8 cellular contexts compared by ENCODE assay signal in genomic region chr1:36150296-36151132, GRCh38. TPM values are rescaled to one million over a fixed set of nuclear protein-coding genes. Genes with fewer than 3 reads are reported as not detected.
DNase-seq lines count a peak whose midpoint lies in the region; ATAC-seq and TF ChIP-seq lines count a peak whose summit lies in the region.

No MANE protein-coding gene starts in this region.

- peak overlapping the region; percentile 68 for H3K9ac ChIP-seq in BLaER1

- H4K20me1 ChIP-seq in BLaER1, result 0 out of 2 replicates have a peak, but pooled peaks cover 10% of the 10 kb centered on the region

- intact Hi-C loops in lower lobe of right lung (cut with DNase I), result no loop called here

- peak; percentile 82 for DNase-seq in NCI-H748 (lab: John Stamatoyannopoulos, UW; ENCODE audit: unreplicated experiment)
- peak; percentile 78 to 85 for DNase-seq in activated CD4-positive, alpha-beta T cell treated with anti-CD3 and anti-CD28 coated beads, Interleukin-2, amount 50 U/mL, for 48 hours
- peak; percentile 91 for DNase-seq in ecto neural progenitor cell (ENCODE audit: low spot score)
- peak; percentile 95 for DNase-seq in lower lobe of right lung
- DNase-seq in stimulated activated CD4-positive, alpha-beta T cell treated with anti-CD3 and anti-CD28 coated beads, TNF-alpha, amount 100 ng/mL, for 48 hours (ENCODE audit: low read depth in 3 of 3), result peak; percentile 59 to 68 (median 66)

- H3K27ac ChIP-seq in BLaER1 (peak overlapping the region; percentile 77), lower lobe of right lung (peak overlapping the region; percentile 98)

- ATAC-seq in GM19351 (IDR thresholded peaks at IDR 0.05; ENCODE audit: unreplicated experiment) (peak; percentile 49), HG03558 (IDR thresholded peaks at IDR 0.05; ENCODE audit: extremely low read depth, unreplicated experiment) (peak; percentile 33), lower lobe of right lung (peak; percentile 86 to 88)

- H3K4me3 ChIP-seq in BLaER1, result peak overlapping the region; percentile 92; the same call in 1 of the 2 replicates
- peak overlapping the region; percentile 37 for H3K4me3 ChIP-seq in lower lobe of right lung

- H3K4me2 ChIP-seq in BLaER1, result peak overlapping the region; percentile 86

- H3K36me3 ChIP-seq in BLaER1, result peaks cover 14% of the 10 kb centered on the region
- no peaks in the 10 kb centered on the region for H3K36me3 ChIP-seq in lower lobe of right lung

- H3K27me3 ChIP-seq in BLaER1 (no peaks in the 10 kb centered on the region), lower lobe of right lung (ENCODE audit: low read depth) (no peaks in the 10 kb centered on the region)

- H3K4me1 ChIP-seq in BLaER1 (peaks cover 76% of the 10 kb centered on the region), lower lobe of right lung (peaks cover 66% of the 10 kb centered on the region)

- TF ChIP-seq CTCF in lower lobe of right lung (IDR thresholded peaks at IDR 0.05), result no peak

- H3K9me3 ChIP-seq in BLaER1 (no peaks in the 10 kb centered on the region), lower lobe of right lung (no peaks in the 10 kb centered on the region)

RNA-seq across cellular contexts. Expression of gene TRAPPC3, which starts 1.2 kb away (rescaled TPM):
- total RNA-seq in lower lobe of right lung, result 60.3 TPM

RNA-seq across cellular contexts. Expression of gene MAP7D1, which starts 5.4 kb away (rescaled TPM):
- 120 TPM for total RNA-seq in lower lobe of right lung

RNA-seq across cellular contexts. Expression of gene COL8A2, which starts 25.5 kb away (rescaled TPM):
- 24.4 TPM for total RNA-seq in lower lobe of right lung

Comparison
In these comparisons a context has a peak if more than half of its experiments do, and no peak if none do; other contexts are left out.
1. Peak in every context shown above with its lines: DNase-seq, ATAC-seq, H3K4me3 ChIP-seq and H3K27ac ChIP-seq.
2. ATAC-seq: peak in every context shown above with its lines; median percentile 87 in lower lobe of right lung; 49 in GM19351; 33 in HG03558.